ENCODE assay signal across 23 cellular contexts in the genomic region with DNA sequence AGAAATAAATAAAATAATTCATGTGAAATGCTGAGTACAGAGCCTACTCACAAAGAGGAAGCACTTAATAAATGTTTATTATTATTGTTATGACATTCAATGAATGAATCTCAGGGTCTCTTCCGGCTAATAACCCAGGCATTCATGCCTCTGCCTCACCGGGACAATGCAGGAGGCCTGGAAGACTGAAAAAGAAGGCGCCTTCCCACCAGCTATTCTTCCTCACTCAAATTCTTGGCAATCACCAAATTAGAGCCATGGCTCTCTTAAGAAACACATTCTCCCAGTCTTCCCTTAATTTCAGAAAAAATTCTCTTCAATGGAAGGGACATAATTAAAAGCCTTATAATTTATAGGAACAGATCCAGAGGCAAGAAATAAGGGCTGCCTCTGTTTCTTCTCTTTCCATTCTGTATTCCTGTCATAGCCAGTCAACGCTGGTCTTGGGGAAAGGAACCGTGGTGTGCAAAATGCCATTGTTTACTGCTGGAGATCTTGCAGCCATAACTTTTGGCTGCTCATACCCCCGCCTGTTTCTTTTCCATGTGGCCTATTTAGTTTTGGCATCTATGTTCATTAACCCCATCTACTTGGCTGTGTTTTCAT. TPM values are rescaled to one million over a fixed set of nuclear protein-coding genes. Genes with fewer than 3 reads are reported as not detected.
DNase-seq lines count a peak whose midpoint lies in the region; ATAC-seq and TF ChIP-seq lines count a peak whose summit lies in the region.
"Had no signal": no experiment of that assay in that cellular context is flagged by ENCODE, and none has a peak within 500 bp of the region (broad histone marks: within the 10 kb centered on the region; RNA-seq: fewer than 3 reads in every experiment).

No MANE protein-coding gene starts in this region.

- no peak for DNase-seq in heart left ventricle
- no peak for DNase-seq in Right ventricle myocardium superior
- DNase-seq in globus pallidus (ENCODE audit: low spot score) = peak; percentile 66
- DNase-seq in psoas muscle = no peak
- no peak for DNase-seq in transverse colon
- DNase-seq in upper lobe of right lung = no peak
- no peak for DNase-seq in esophagus squamous epithelium (lab: John Stamatoyannopoulos, UW)
- DNase-seq: Calu3, DND-41, GOT3, HFFc6, MM.1S, NCI-H1417, NCI-H1694, NCI-H2029 treated with DMSO at 0.1 percent for 48 hours, NCI-H2227 treated with DMSO at 0.1 percent for 48 hours, NCI-H526 treated with DMSO at 0.1 percent for 48 hours, SHP77 treated with DMSO at 0.1 percent for 48 hours had no signal

- H3K27ac ChIP-seq in heart left ventricle (peak overlapping the region in 5 of 12 donors; percentile 16 to 56 (median 22)), psoas muscle (peak overlapping the region; percentile 9), transverse colon (peak overlapping the region in 2 of 4 donors; percentile 27 to 36), upper lobe of right lung (no peak overlapping the region), esophagus squamous epithelium (no peak overlapping the region)
- H3K27ac ChIP-seq: 22Rv1, KMS-11, RWPE1 had no signal

- no peak for TF ChIP-seq POLR2A in heart left ventricle (IDR thresholded peaks at IDR 0.05)
- TF ChIP-seq POLR2A in transverse colon (IDR thresholded peaks at IDR 0.05) = no peak
- no peak for TF ChIP-seq POLR2A in esophagus squamous epithelium (IDR thresholded peaks at IDR 0.05)

- H3K36me3 ChIP-seq in heart left ventricle (no peaks in the 10 kb centered on the region), psoas muscle (ENCODE audit: insufficient read depth in 1 of 2, low read depth in 1 of 2) (no peaks in the 10 kb centered on the region), transverse colon (no peaks in the 10 kb centered on the region), upper lobe of right lung (no peaks in the 10 kb centered on the region), esophagus squamous epithelium (no peaks in the 10 kb centered on the region)
- H3K36me3 ChIP-seq: HAP-1 had no signal

- TF ChIP-seq CTCF in heart left ventricle (IDR thresholded peaks at IDR 0.05) (no peak), psoas muscle (IDR thresholded peaks at IDR 0.05) (no peak), transverse colon (IDR thresholded peaks at IDR 0.05) (no peak), upper lobe of right lung (IDR thresholded peaks at IDR 0.05) (no peak), esophagus squamous epithelium (IDR thresholded peaks at IDR 0.05) (no peak)

- TF ChIP-seq EP300 in transverse colon (IDR thresholded peaks at IDR 0.05; ENCODE audit: low read depth) = peak; percentile 28

- H3K9me3 ChIP-seq in heart left ventricle (no peaks in the 10 kb centered on the region), psoas muscle (no peaks in the 10 kb centered on the region), transverse colon (no peaks in the 10 kb centered on the region), upper lobe of right lung (no peaks in the 10 kb centered on the region), esophagus squamous epithelium (no peaks in the 10 kb centered on the region)
- H3K9me3 ChIP-seq: HAP-1 had no signal

- WGBS in heart left ventricle, 4 donors = 54 to 69% (median 67%) methylated on average over 6 of the region's 6 CpGs
- 67 to 82% (median 68%) methylated on average over 6 of the region's 6 CpGs for WGBS in psoas muscle, 3 donors
- 53 to 70% methylated on average over 6 of the region's 6 CpGs for WGBS in transverse colon (ENCODE audit: low coverage in 1 of 2), 2 donors
- WGBS in esophagus squamous epithelium, 2 donors = 70 to 71% methylated on average over 6 of the region's 6 CpGs

- H3K27me3 ChIP-seq in heart left ventricle = no peaks in the 10 kb centered on the region
- H3K27me3 ChIP-seq in psoas muscle (ENCODE audit: insufficient read depth in 3 of 3, low read length in 2 of 3) = no peaks in the 10 kb centered on the region
- no peaks in the 10 kb centered on the region for H3K27me3 ChIP-seq in transverse colon
- H3K27me3 ChIP-seq in upper lobe of right lung = no peaks in the 10 kb centered on the region
- no peaks in the 10 kb centered on the region for H3K27me3 ChIP-seq in esophagus squamous epithelium

- intact Hi-C loops in heart left ventricle (cut with DNase I) (no loop called here), Right ventricle myocardium superior (cut with DNase I) (no loop called here), psoas muscle (cut with DNase I) (no loop called here), transverse colon (cut with DNase I; ENCODE audit: low total_unique reads) (no loop called here), upper lobe of right lung (cut with DNase I) (no loop called here), esophagus squamous epithelium (cut with DNase I) (no loop called here)

- in situ Hi-C loops in transverse colon (cut with MboI; ENCODE audit: low pct_ligation_motif_present in 1 of 4, low pct_unique_long_range_greater_than_20kb in 1 of 4, low sequenced_read_pairs in 3 of 4) = no loop called here

- ATAC-seq in heart left ventricle = peak; percentile 21 to 38 (median 25)
- no peak for ATAC-seq in Right ventricle myocardium superior (ENCODE audit: poor library complexity)
- no peak for ATAC-seq in psoas muscle
- no peak for ATAC-seq in upper lobe of right lung
- ATAC-seq in GM21529 (IDR thresholded peaks at IDR 0.05; ENCODE audit: unreplicated experiment) = no peak

- peaks cover 3 to 68% (median 19%) of the 10 kb centered on the region in 12 donors for H3K4me1 ChIP-seq in heart left ventricle
- H3K4me1 ChIP-seq in psoas muscle = peaks cover 53% of the 10 kb centered on the region
- peaks cover 0 to 14% (median 2%) of the 10 kb centered on the region in 4 donors for H3K4me1 ChIP-seq in transverse colon
- H3K4me1 ChIP-seq in upper lobe of right lung = no peaks in the 10 kb centered on the region
- peaks cover 0 to 11% (median 5%) of the 10 kb centered on the region in 3 donors for H3K4me1 ChIP-seq in esophagus squamous epithelium

- H3K4me3 ChIP-seq in heart left ventricle (no peak overlapping the region), psoas muscle (no peak overlapping the region), transverse colon (no peak overlapping the region), upper lobe of right lung (no peak overlapping the region), esophagus squamous epithelium (no peak overlapping the region)
- H3K4me3 ChIP-seq: HAP-1 had no signal

RNA-seq across cellular contexts. Expression of gene DTNA, which starts 32.8 kb away (rescaled TPM):
- total RNA-seq in heart left ventricle = 100 to 1,000 TPM; 149 to 220 (median 188) TPM
- polyA plus RNA-seq in heart left ventricle = 10 to 100 TPM; 92.6 to 94.3 TPM
- 153 TPM for total RNA-seq in Right ventricle myocardium superior
- 100 to 1,000 TPM in 1 of 4 donors, 10 to 100 TPM in 3; 82.0 to 103 (median 94.2) TPM for total RNA-seq in psoas muscle
- 10 to 100 TPM; 12.6 to 61.6 (median 36.0) TPM for polyA plus RNA-seq in psoas muscle
- 10 to 100 TPM in 3 of 4 donors, 1 to 10 TPM in 1; 8.9 to 74.4 (median 15.1) TPM for total RNA-seq in transverse colon
- total RNA-seq in upper lobe of right lung = 21.8 TPM
- 10 to 100 TPM in 2 of 4 donors, 1 to 10 TPM in 2; 1.7 to 75.0 (median 17.2) TPM for total RNA-seq in esophagus squamous epithelium

Comparison
In these comparisons a context has a peak if more than half of its experiments do, and no peak if none do; other contexts are left out.
1. ATAC-seq: peak in heart left ventricle (4 of 4); none in Right ventricle myocardium superior (single experiment), psoas muscle (0 of 4), upper lobe of right lung (single experiment) and GM21529 (single experiment).